Comparison of ENCODE assay signal across 1 cellular context in genomic region chr19:1412323-1412923, GRCh38.
TF ChIP-seq lines count a peak whose summit lies in the region.

No MANE protein-coding gene starts in this region.

TF ChIP-seq in WTC11, 78 proteins besides CTCF, POLR2A, EP300 and RAD21 (continued from another document):
- TF ChIP-seq, protein P1, sequence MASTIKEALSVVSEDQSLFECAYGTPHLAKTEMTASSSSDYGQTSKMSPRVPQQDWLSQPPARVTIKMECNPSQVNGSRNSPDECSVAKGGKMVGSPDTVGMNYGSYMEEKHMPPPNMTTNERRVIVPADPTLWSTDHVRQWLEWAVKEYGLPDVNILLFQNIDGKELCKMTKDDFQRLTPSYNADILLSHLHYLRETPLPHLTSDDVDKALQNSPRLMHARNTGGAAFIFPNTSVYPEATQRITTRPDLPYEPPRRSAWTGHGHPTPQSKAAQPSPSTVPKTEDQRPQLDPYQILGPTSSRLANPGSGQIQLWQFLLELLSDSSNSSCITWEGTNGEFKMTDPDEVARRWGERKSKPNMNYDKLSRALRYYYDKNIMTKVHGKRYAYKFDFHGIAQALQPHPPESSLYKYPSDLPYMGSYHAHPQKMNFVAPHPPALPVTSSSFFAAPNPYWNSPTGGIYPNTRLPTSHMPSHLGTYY (CRISPR knock-in tag; IDR thresholded peaks at IDR 0.05) = no peak
- TF ChIP-seq, protein P2, sequence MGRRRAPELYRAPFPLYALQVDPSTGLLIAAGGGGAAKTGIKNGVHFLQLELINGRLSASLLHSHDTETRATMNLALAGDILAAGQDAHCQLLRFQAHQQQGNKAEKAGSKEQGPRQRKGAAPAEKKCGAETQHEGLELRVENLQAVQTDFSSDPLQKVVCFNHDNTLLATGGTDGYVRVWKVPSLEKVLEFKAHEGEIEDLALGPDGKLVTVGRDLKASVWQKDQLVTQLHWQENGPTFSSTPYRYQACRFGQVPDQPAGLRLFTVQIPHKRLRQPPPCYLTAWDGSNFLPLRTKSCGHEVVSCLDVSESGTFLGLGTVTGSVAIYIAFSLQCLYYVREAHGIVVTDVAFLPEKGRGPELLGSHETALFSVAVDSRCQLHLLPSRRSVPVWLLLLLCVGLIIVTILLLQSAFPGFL (CRISPR knock-in tag; IDR thresholded peaks at IDR 0.05; ENCODE audit: borderline replicate concordance) = no peak
- TF ChIP-seq NR2C2 (CRISPR knock-in tag; IDR thresholded peaks at IDR 0.05) (no peak), TEAD4 (CRISPR knock-in tag; IDR thresholded peaks at IDR 0.05) (no peak), GRHL2 (CRISPR knock-in tag; IDR thresholded peaks at IDR 0.05; ENCODE audit: insufficient replicate concordance, severe bottlenecking) (no peak)
